Comparison of ENCODE assay signal across 23 cellular contexts in the genomic region with DNA sequence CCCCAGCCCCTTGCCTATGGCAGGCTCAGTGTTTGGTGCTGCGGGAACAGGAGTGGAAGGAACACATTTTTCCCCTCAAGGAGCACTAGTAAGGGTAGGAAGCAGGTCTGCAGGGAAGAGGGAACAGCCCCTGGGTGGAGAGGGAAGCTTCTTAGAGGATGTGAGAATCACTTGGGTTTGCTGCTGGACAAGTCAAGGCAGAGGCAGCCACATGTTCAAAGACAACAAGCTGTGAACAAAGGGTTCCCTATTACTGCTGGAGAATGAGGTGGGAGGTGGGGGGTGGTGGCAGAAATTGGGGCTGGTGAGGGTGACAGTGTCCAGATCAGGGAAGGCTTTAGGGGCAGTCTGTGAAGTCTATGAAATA.
"Had no signal": no experiment of that assay in that cellular context is flagged by ENCODE, and none has a peak within 500 bp of the region (broad histone marks: within the 10 kb centered on the region; RNA-seq: fewer than 3 reads in every experiment).

No MANE protein-coding gene starts in this region.

- H3K4me3 ChIP-seq: heart right ventricle, ovary, sigmoid colon, suprapubic skin, transverse colon, vagina had no signal

- H3K27ac Mint-ChIP-seq: activated CD4-positive, alpha-beta T cell treated with anti-CD3 and anti-CD28 coated beads, Interleukin-2, amount 10 ng/mL, durations not matched to agents 24 days and 14 days; activated CD8-positive, alpha-beta T cell treated with anti-CD3 and anti-CD28 coated beads for 36 hours; activated naive CD8-positive, alpha-beta T cell treated with anti-CD3 and anti-CD28 coated beads, Interleukin-2, amount 10 ng/mL, durations not matched to agents 7 days and 5 days; activated T-cell treated with anti-CD3 and anti-CD28 coated beads, Interleukin-2, amount 50 U/mL, for 24 hours; activated T-helper 2 cell treated with anti-CD3 and anti-CD28 coated beads, Interferon-gamma antibody, Interleukin-2, Interleukin-4, amounts not matched to agents 10 μg/mL and 5 μg/mL and 100 μg/mL, durations not matched to agents 14 hours and 24 hours and 36 hours; endodermal cell; immature natural killer cell; naive thymus-derived CD4-positive, alpha-beta T cell had no signal

- H3K4me3 Mint-ChIP-seq: activated CD4-positive, alpha-beta T cell treated with anti-CD3 and anti-CD28 coated beads, Interleukin-2, amount 10 ng/mL, durations not matched to agents 24 days and 14 days; activated CD8-positive, alpha-beta T cell treated with anti-CD3 and anti-CD28 coated beads for 36 hours; activated naive CD8-positive, alpha-beta T cell treated with anti-CD3 and anti-CD28 coated beads, Interleukin-2, amount 10 ng/mL, durations not matched to agents 7 days and 5 days; activated T-cell treated with anti-CD3 and anti-CD28 coated beads, Interleukin-2, amount 50 U/mL, for 24 hours; endodermal cell; immature natural killer cell; naive thymus-derived CD4-positive, alpha-beta T cell; stimulated activated naive CD8-positive, alpha-beta T cell treated with anti-CD3 and anti-CD28 coated beads, Interleukin-15, amount 100 ng/mL, for 72 hours had no signal

- H3K36me3 ChIP-seq: heart right ventricle, ovary, sigmoid colon, suprapubic skin, transverse colon, vagina had no signal

- H3K9me3 Mint-ChIP-seq: activated CD4-positive, alpha-beta T cell treated with anti-CD3 and anti-CD28 coated beads, Interleukin-2, amount 10 ng/mL, durations not matched to agents 24 days and 14 days; activated CD8-positive, alpha-beta T cell treated with anti-CD3 and anti-CD28 coated beads for 36 hours; activated naive CD8-positive, alpha-beta T cell treated with anti-CD3 and anti-CD28 coated beads, Interleukin-2, amount 10 ng/mL, durations not matched to agents 7 days and 5 days; activated T-cell treated with anti-CD3 and anti-CD28 coated beads, Interleukin-2, amount 50 U/mL, for 24 hours; activated T-helper 2 cell treated with anti-CD3 and anti-CD28 coated beads, Interferon-gamma antibody, Interleukin-2, Interleukin-4, amounts not matched to agents 10 μg/mL and 5 μg/mL and 100 μg/mL, durations not matched to agents 14 hours and 24 hours and 36 hours; endodermal cell; immature natural killer cell; stimulated activated naive CD8-positive, alpha-beta T cell treated with anti-CD3 and anti-CD28 coated beads, Interleukin-15, amount 100 ng/mL, for 72 hours had no signal

- DNase-seq: activated CD4-positive, alpha-beta T cell treated with anti-CD3 and anti-CD28 coated beads, Interleukin-2, amount 10 ng/mL, durations not matched to agents 24 days and 14 days; activated CD8-positive, alpha-beta T cell treated with anti-CD3 and anti-CD28 coated beads for 36 hours; activated naive CD4-positive, alpha-beta T cell treated with Interleukin-2 at 50 U/mL for 16 hours; activated naive CD8-positive, alpha-beta T cell treated with anti-CD3 and anti-CD28 coated beads, Interleukin-2, amount 10 ng/mL, durations not matched to agents 7 days and 5 days; activated T-cell treated with anti-CD3 and anti-CD28 coated beads, Interleukin-2, amount 50 U/mL, for 24 hours; amygdala; central memory CD4-positive, alpha-beta T cell; endodermal cell; erythroblast; heart right ventricle; immature natural killer cell; mesendoderm; naive thymus-derived CD4-positive, alpha-beta T cell; ovary; sigmoid colon; stimulated activated CD8-positive, alpha-beta memory T cell treated with anti-CD3 and anti-CD28 coated beads, Interleukin-4, amount 100 ng/mL, for 48 hours; stimulated activated naive CD8-positive, alpha-beta T cell treated with anti-CD3 and anti-CD28 coated beads, Interleukin-15, amount 100 ng/mL, for 72 hours; T-helper 1 cell; T-helper 9 cell; transverse colon had no signal

- H3K36me3 Mint-ChIP-seq: activated naive CD8-positive, alpha-beta T cell treated with anti-CD3 and anti-CD28 coated beads, Interleukin-2, amount 10 ng/mL, durations not matched to agents 7 days and 5 days had no signal

- ATAC-seq: activated CD8-positive, alpha-beta T cell treated with anti-CD3 and anti-CD28 coated beads for 36 hours; naive thymus-derived CD4-positive, alpha-beta T cell; stimulated activated naive CD8-positive, alpha-beta T cell treated with anti-CD3 and anti-CD28 coated beads, Interleukin-15, amount 100 ng/mL, for 72 hours had no signal

- H3K27ac ChIP-seq: heart right ventricle, ovary, sigmoid colon, suprapubic skin, transverse colon, vagina had no signal

- H3K27me3 ChIP-seq: ovary, vagina had no signal

- H3K9me3 ChIP-seq: heart right ventricle, ovary, sigmoid colon, suprapubic skin, transverse colon, vagina had no signal
